In the genomic region with DNA sequence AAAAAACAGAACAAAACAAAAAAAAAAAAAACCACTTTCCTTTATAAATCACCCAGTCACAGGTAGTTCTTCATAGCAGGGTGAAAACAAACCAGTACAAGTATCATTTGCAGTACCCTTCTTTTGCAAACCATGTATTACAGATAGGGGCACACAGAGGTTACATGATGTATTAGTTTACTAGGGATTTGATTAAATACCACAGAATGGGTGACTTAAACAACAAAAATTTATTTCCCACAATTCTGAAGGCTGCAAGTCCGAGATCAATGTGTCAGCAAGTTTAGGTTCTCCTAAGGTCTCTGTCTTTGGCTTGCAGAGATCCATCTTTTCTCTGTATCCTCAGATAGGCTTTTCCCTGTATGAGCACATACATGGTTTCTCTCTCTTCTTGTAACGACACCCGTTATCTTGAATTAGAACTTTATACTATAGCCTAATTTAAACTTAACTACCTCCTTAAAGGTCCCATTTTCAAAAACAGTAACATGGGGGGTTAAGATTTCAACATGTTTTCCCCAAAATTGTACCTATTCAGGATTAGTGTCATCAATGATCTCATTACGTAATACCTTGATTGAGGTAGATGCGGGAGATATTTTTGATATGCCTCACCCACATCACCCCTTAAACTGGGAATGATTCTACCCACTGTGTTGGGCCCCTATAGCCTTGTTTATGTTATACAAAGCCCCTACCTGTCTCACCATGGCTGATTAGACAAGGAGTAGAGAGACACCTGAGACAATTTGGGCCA, we compare ENCODE assay signal across 28 cellular contexts. TPM values are rescaled to one million over a fixed set of nuclear protein-coding genes. Genes with fewer than 3 reads are reported as not detected.
"Had no signal": no experiment of that assay in that cellular context is flagged by ENCODE, and none has a peak within 500 bp of the region (broad histone marks: within the 10 kb centered on the region; RNA-seq: fewer than 3 reads in every experiment).

No MANE protein-coding gene starts in this region.

- H3K9me3 Mint-ChIP-seq: activated B cell treated with CpG ODN at 0.5 μM for 24 hours; central memory CD8-positive, alpha-beta T cell; IgD-negative memory B cell had no signal

- DNase-seq: activated B cell treated with CpG ODN at 0.5 μM for 24 hours; activated CD4-positive, alpha-beta memory T cell treated with anti-CD3 and anti-CD28 coated beads, Interleukin-2, amount 10 ng/mL, durations not matched to agents 7 days and 5 days; activated CD4-positive, alpha-beta T cell treated with anti-CD3 and anti-CD28 coated beads for 1 hour; activated CD4-positive, alpha-beta T cell treated with anti-CD3 and anti-CD28 coated beads, Interleukin-2, amount 50 U/mL, for 1 hour; activated naive CD8-positive, alpha-beta T cell treated with anti-CD3 and anti-CD28 coated beads, Interleukin-2, amount 50 U/mL, for 24 hours; amniotic stem cell; body of pancreas; MM.1S; NCI-H1105 treated with DMSO at 0.1 percent for 48 hours; NCI-H1436 treated with DMSO at 0.1 percent for 48 hours; NCI-H187; NCI-H2081; NCI-H510A treated with DMSO at 0.1 percent for 48 hours; NCI-H69; NK-92 treated with Interleukin-12 subunit alpha and Interleukin-12 subunit beta, amount 100 ng/mL, for 24 hours; OCI-M1; SHP77; T-helper 17 cell; T-helper 9 cell had no signal

- ATAC-seq: activated naive CD4-positive, alpha-beta T cell treated with anti-CD3 and anti-CD28 coated beads, Interleukin-2, amount 50 U/mL, for 72 hours; activated naive CD8-positive, alpha-beta T cell treated with anti-CD3 and anti-CD28 coated beads, Interleukin-2, amount 50 U/mL, for 24 hours; body of pancreas; Panc1; T-helper 17 cell had no signal

- H3K27me3 Mint-ChIP-seq: central memory CD8-positive, alpha-beta T cell had no signal

- H3K4me3 Mint-ChIP-seq: activated B cell treated with CpG ODN at 0.5 μM for 24 hours; activated CD4-positive, alpha-beta memory T cell treated with anti-CD3 and anti-CD28 coated beads, Interleukin-2, amount 10 ng/mL, durations not matched to agents 7 days and 5 days; activated naive CD8-positive, alpha-beta T cell treated with anti-CD3 and anti-CD28 coated beads, Interleukin-2, amount 50 U/mL, for 24 hours; central memory CD8-positive, alpha-beta T cell; IgD-negative memory B cell; T-helper 17 cell had no signal

- H3K27ac Mint-ChIP-seq: activated B cell treated with CpG ODN at 0.5 μM for 24 hours; activated CD4-positive, alpha-beta memory T cell treated with anti-CD3 and anti-CD28 coated beads, Interleukin-2, amount 10 ng/mL, durations not matched to agents 7 days and 5 days; activated naive CD8-positive, alpha-beta T cell treated with anti-CD3 and anti-CD28 coated beads, Interleukin-2, amount 50 U/mL, for 24 hours; IgD-negative memory B cell; T-helper 17 cell had no signal

- H3K27me3 ChIP-seq: ascending aorta, body of pancreas had no signal

- H3K27ac ChIP-seq: ascending aorta, body of pancreas, KMS-11, RWPE1 had no signal

RNA-seq across cellular contexts. Expression of gene TSHR, which starts 10.4 kb away (rescaled TPM):
- total RNA-seq: activated B cell treated with CpG ODN at 0.5 μM for 24 hours; activated CD8-positive, alpha-beta memory T cell treated with anti-CD3 and anti-CD28 coated beads for 36 hours; activated naive CD4-positive, alpha-beta T cell treated with anti-CD3 and anti-CD28 coated beads, Interleukin-2, amount 50 U/mL, for 72 hours; ascending aorta; body of pancreas; SK-MEL-5 had no signal
- polyA plus RNA-seq: IgD-negative memory B cell had no signal
